In genomic region chr15:77019476-77020331, GRCh38 we compare ENCODE assay signal across 11 cellular contexts.
DNase-seq lines count a peak whose midpoint lies in the region; ATAC-seq, FAIRE-seq and TF ChIP-seq lines count a peak whose summit lies in the region.
"Had no signal": no experiment of that assay in that cellular context is flagged by ENCODE, and none has a peak within 500 bp of the region (broad histone marks: within the 10 kb centered on the region; RNA-seq: fewer than 3 reads in every experiment).

No MANE protein-coding gene starts in this region.

- H3K27ac ChIP-seq in BLaER1 = peak overlapping the region; percentile 52
- H3K27ac ChIP-seq: SK-N-MC had no signal

- TF ChIP-seq CTCF in GM12865 (IDR thresholded peaks at IDR 0.05; ENCODE audit: insufficient read depth, low read depth, low read length, missing control alignments) (no peak), D721Med (IDR thresholded peaks at IDR 0.05; ENCODE audit: insufficient read depth, missing control alignments) (no peak)

- H4K20me1 ChIP-seq in BLaER1 = peaks cover 46% of the 10 kb centered on the region

- H3K9ac ChIP-seq in BLaER1 = peak overlapping the region; percentile 39

- FAIRE-seq in D721Med (lab: Jason Lieb, UNC) = no peak

- no peaks in the 10 kb centered on the region for H3K9me3 ChIP-seq in BLaER1

- no peaks in the 10 kb centered on the region for H3K36me3 ChIP-seq in BLaER1

- H3K4me2 ChIP-seq in BLaER1 = peak overlapping the region; percentile 99

- H3K4me1 ChIP-seq in BLaER1 = peaks cover 89% of the 10 kb centered on the region

- ATAC-seq in HG03378 (IDR thresholded peaks at IDR 0.05; ENCODE audit: unreplicated experiment) = no peak

- H3K27me3 ChIP-seq in BLaER1 = no peaks in the 10 kb centered on the region

- DNase-seq in GM12865 (ENCODE audit: low read depth) = peak; percentile 49
- DNase-seq in activated CD8-positive, alpha-beta memory T cell treated with anti-CD3 and anti-CD28 coated beads, Interleukin-2, amount 50 U/mL, for 4 hours = peak; percentile 50
- peak; percentile 53 for DNase-seq in islet precursor cell
- no peak for DNase-seq in NCI-H2171 treated with DMSO at 0.1 percent for 48 hours (lab: John Stamatoyannopoulos, UW)
- DNase-seq in inferior parietal cortex (ENCODE audit: extremely low spot score) = no peak
- no peak for DNase-seq in D721Med (ENCODE audit: insufficient read length, low spot score)
- DNase-seq: NCI-H1930 had no signal

- H3K4me3 ChIP-seq in BLaER1 = 0 out of 2 replicates have a peak overlapping the region, but pooled peaks have one; percentile 22
- no peak overlapping the region for H3K4me3 ChIP-seq in GM12865 (ENCODE audit: low read depth, low read length)
- H3K4me3 ChIP-seq: lung, SK-N-MC had no signal

Comparison
In these comparisons a context has a peak if more than half of its experiments do, and no peak if none do; other contexts are left out.
1. DNase-seq: peak in GM12865 (single experiment), activated CD8-positive, alpha-beta memory T cell treated with anti-CD3 and anti-CD28 coated beads, Interleukin-2, amount 50 U/mL, for 4 hours (single experiment) and islet precursor cell (single experiment); none in NCI-H2171 treated with DMSO at 0.1 percent for 48 hours (single experiment), inferior parietal cortex (single experiment) and D721Med (single experiment).